Comparison of ENCODE assay signal across 18 cellular contexts in the genomic region with DNA sequence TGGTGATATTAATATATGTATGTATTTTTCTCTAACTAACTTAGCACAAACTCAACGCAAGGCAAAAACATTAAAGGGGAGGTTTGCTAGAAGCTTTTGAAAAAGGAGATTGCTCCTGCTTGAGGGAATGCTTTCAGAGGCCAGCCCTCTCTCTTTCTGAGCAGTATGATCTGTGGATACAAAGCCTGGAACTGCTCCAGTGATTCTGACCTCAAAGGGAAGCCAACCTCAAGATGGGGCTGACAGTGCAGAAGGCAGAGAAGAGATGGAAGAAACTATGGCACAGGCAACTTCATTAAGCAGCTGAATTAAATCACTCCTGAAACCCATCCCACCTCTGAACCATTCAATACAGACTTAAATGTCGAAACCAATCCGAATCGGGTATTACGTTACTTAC.
"Had no signal": no experiment of that assay in that cellular context is flagged by ENCODE, and none has a peak within 500 bp of the region (broad histone marks: within the 10 kb centered on the region; RNA-seq: fewer than 3 reads in every experiment).

No MANE protein-coding gene starts in this region.

- H3K4me3 Mint-ChIP-seq: activated CD4-positive, alpha-beta memory T cell treated with anti-CD3 and anti-CD28 coated beads for 36 hours; activated naive CD4-positive, alpha-beta T cell treated with anti-CD3 and anti-CD28 coated beads, Interleukin-2, amount 10 ng/mL, durations not matched to agents 7 days and 5 days; activated T-cell treated with anti-CD3 and anti-CD28 coated beads, Interleukin-2, amount 50 U/mL, for 24 hours; dendritic cell treated with granulocyte-macrophage colony-stimulating factor and Interleukin-4, amounts not matched to agents 40 ng/mL and 50 ng/mL, for 4 days; effector memory CD8-positive, alpha-beta T cell; naive thymus-derived CD4-positive, alpha-beta T cell; stimulated activated naive CD8-positive, alpha-beta T cell treated with anti-CD3 and anti-CD28 coated beads, Interleukin-15, amount 100 ng/mL, for 72 hours had no signal

- H3K4me3 ChIP-seq: heart right ventricle, lung, prostate gland, right lobe of liver, upper lobe of left lung had no signal

- H3K4me1 Mint-ChIP-seq: activated naive CD4-positive, alpha-beta T cell treated with anti-CD3 and anti-CD28 coated beads, Interleukin-2, amount 10 ng/mL, durations not matched to agents 7 days and 5 days had no signal

- H3K36me3 ChIP-seq: prostate gland had no signal

- H3K27ac ChIP-seq: epithelial cell of prostate, heart right ventricle, prostate gland, right lobe of liver, upper lobe of left lung had no signal

- ATAC-seq: effector memory CD8-positive, alpha-beta T cell; heart right ventricle; left colon; naive thymus-derived CD4-positive, alpha-beta T cell; right lobe of liver; stimulated activated naive CD8-positive, alpha-beta T cell treated with anti-CD3 and anti-CD28 coated beads, Interleukin-15, amount 100 ng/mL, for 72 hours had no signal

- DNase-seq: activated CD4-positive, alpha-beta memory T cell treated with anti-CD3 and anti-CD28 coated beads for 36 hours; activated naive CD4-positive, alpha-beta T cell treated with anti-CD3 and anti-CD28 coated beads, Interleukin-2, amount 10 ng/mL, durations not matched to agents 7 days and 5 days; activated T-cell treated with anti-CD3 and anti-CD28 coated beads, Interleukin-2, amount 50 U/mL, for 24 hours; cerebellar nuclear complex; effector memory CD8-positive, alpha-beta T cell; heart right ventricle; left colon; naive thymus-derived CD4-positive, alpha-beta T cell; nucleus accumbens; right lobe of liver; stimulated activated naive CD8-positive, alpha-beta T cell treated with anti-CD3 and anti-CD28 coated beads, Interleukin-15, amount 100 ng/mL, for 72 hours; T-helper 1 cell; T1000; upper lobe of left lung had no signal

- H3K9me3 ChIP-seq: heart right ventricle, prostate gland, right lobe of liver, upper lobe of left lung had no signal

- H3K9me3 Mint-ChIP-seq: activated CD4-positive, alpha-beta memory T cell treated with anti-CD3 and anti-CD28 coated beads for 36 hours; activated naive CD4-positive, alpha-beta T cell treated with anti-CD3 and anti-CD28 coated beads, Interleukin-2, amount 10 ng/mL, durations not matched to agents 7 days and 5 days; activated T-cell treated with anti-CD3 and anti-CD28 coated beads, Interleukin-2, amount 50 U/mL, for 24 hours; dendritic cell treated with granulocyte-macrophage colony-stimulating factor and Interleukin-4, amounts not matched to agents 40 ng/mL and 50 ng/mL, for 4 days; effector memory CD8-positive, alpha-beta T cell; naive thymus-derived CD4-positive, alpha-beta T cell; stimulated activated naive CD8-positive, alpha-beta T cell treated with anti-CD3 and anti-CD28 coated beads, Interleukin-15, amount 100 ng/mL, for 72 hours had no signal

- H3K27me3 ChIP-seq: heart right ventricle, right lobe of liver, upper lobe of left lung had no signal

- H3K27ac Mint-ChIP-seq: activated CD4-positive, alpha-beta memory T cell treated with anti-CD3 and anti-CD28 coated beads for 36 hours; activated naive CD4-positive, alpha-beta T cell treated with anti-CD3 and anti-CD28 coated beads, Interleukin-2, amount 10 ng/mL, durations not matched to agents 7 days and 5 days; activated T-cell treated with anti-CD3 and anti-CD28 coated beads, Interleukin-2, amount 50 U/mL, for 24 hours; dendritic cell treated with granulocyte-macrophage colony-stimulating factor and Interleukin-4, amounts not matched to agents 40 ng/mL and 50 ng/mL, for 4 days; effector memory CD8-positive, alpha-beta T cell; naive thymus-derived CD4-positive, alpha-beta T cell; stimulated activated naive CD8-positive, alpha-beta T cell treated with anti-CD3 and anti-CD28 coated beads, Interleukin-15, amount 100 ng/mL, for 72 hours had no signal

- H3K27me3 Mint-ChIP-seq: activated CD4-positive, alpha-beta memory T cell treated with anti-CD3 and anti-CD28 coated beads for 36 hours; activated T-cell treated with anti-CD3 and anti-CD28 coated beads, Interleukin-2, amount 50 U/mL, for 24 hours; dendritic cell treated with granulocyte-macrophage colony-stimulating factor and Interleukin-4, amounts not matched to agents 40 ng/mL and 50 ng/mL, for 4 days; stimulated activated naive CD8-positive, alpha-beta T cell treated with anti-CD3 and anti-CD28 coated beads, Interleukin-15, amount 100 ng/mL, for 72 hours had no signal

- H3K36me3 Mint-ChIP-seq: activated naive CD4-positive, alpha-beta T cell treated with anti-CD3 and anti-CD28 coated beads, Interleukin-2, amount 10 ng/mL, durations not matched to agents 7 days and 5 days had no signal

- H3K4me1 ChIP-seq: prostate gland, upper lobe of left lung had no signal
